In the genomic region with DNA sequence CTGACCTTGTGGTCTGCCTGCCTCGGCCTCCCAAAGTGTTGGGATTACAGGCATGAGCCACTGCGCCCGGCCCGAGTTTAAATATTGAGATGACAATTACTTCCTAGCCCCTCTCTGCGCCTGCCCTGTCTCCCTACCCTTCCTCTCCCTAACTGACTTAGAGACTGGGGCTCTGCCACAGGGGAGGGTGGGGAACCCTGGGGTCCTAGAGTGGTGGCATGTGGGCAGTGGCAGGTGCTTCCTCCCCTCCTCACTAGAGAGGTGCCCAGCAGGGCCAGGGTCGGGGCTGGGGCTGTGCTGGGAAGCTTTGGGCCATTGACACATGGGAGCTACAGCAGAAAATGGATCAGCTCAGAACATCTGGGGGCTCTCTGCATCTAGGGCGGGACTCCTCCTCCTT, we compare ENCODE assay signal across 29 cellular contexts. TPM values are rescaled to one million over a fixed set of nuclear protein-coding genes. Genes with fewer than 3 reads are reported as not detected.
"Had no signal": no experiment of that assay in that cellular context is flagged by ENCODE, and none has a peak within 500 bp of the region (broad histone marks: within the 10 kb centered on the region; RNA-seq: fewer than 3 reads in every experiment).

No MANE protein-coding gene starts in this region.

- ATAC-seq: effector memory CD8-positive, alpha-beta T cell; heart right ventricle; naive thymus-derived CD4-positive, alpha-beta T cell; stimulated activated naive B cell treated with anti-CD40 and anti-IgM and Interleukin-4, amounts not matched to agents 10 μg/mL and 1 μg/mL and 100 μg/mL, for 72 hours had no signal

- H3K9me3 ChIP-seq: esophagus squamous epithelium, prostate gland, right atrium auricular region, sigmoid colon, thoracic aorta, vagina had no signal

- FAIRE-seq: colon, endometrium had no signal

- H3K4me2 ChIP-seq: neural progenitor cell had no signal

- H3K9ac ChIP-seq: neural progenitor cell had no signal

- DNase-seq: effector memory CD8-positive, alpha-beta T cell; erythroblast; esophagus squamous epithelium; foreskin melanocyte; glutamatergic neuron; heart right ventricle; hypothalamus; immature natural killer cell; islet precursor cell; naive thymus-derived CD4-positive, alpha-beta T cell; sigmoid colon; spleen; stimulated activated CD4-positive, alpha-beta T cell treated with anti-CD3 and anti-CD28 coated beads, Interleukin-4, amount 100 ng/mL, for 4 hours; stimulated activated naive B cell treated with anti-CD40 and anti-IgM and Interleukin-4, amounts not matched to agents 10 μg/mL and 1 μg/mL and 100 μg/mL, for 72 hours had no signal

- H3K4me1 ChIP-seq: esophagus squamous epithelium, heart right ventricle, neural progenitor cell, prostate gland, right atrium auricular region, sigmoid colon, vagina had no signal

- H3K27ac ChIP-seq: esophagus squamous epithelium, heart right ventricle, neural progenitor cell, prostate gland, right atrium auricular region, sigmoid colon, spleen, thoracic aorta, vagina had no signal

- H2AFZ ChIP-seq: neural progenitor cell had no signal

- H3K27ac Mint-ChIP-seq: dendritic cell treated with granulocyte-macrophage colony-stimulating factor and Interleukin-4, amounts not matched to agents 40 ng/mL and 50 ng/mL, for 4 days; effector memory CD8-positive, alpha-beta T cell; immature natural killer cell; memory B cell; naive thymus-derived CD4-positive, alpha-beta T cell; nephron; neural progenitor cell; stimulated activated naive B cell treated with anti-CD40 and anti-IgM and Interleukin-4, amounts not matched to agents 10 μg/mL and 1 μg/mL and 100 μg/mL, for 72 hours; stimulated activated naive CD8-positive, alpha-beta T cell treated with anti-CD3 and anti-CD28 coated beads, Interleukin-15, Interleukin-2, amounts not matched to agents 100 ng/mL and 50 ng/mL, for 24 hours had no signal

- H3K4me1 Mint-ChIP-seq: memory B cell; nephron; stimulated activated naive B cell treated with anti-CD40 and anti-IgM and Interleukin-4, amounts not matched to agents 10 μg/mL and 1 μg/mL and 100 μg/mL, for 72 hours had no signal

- H3K4me3 ChIP-seq: esophagus squamous epithelium, heart right ventricle, lung, neural progenitor cell, prostate gland, right atrium auricular region, sigmoid colon, spleen, thoracic aorta, vagina had no signal

- H3K4me3 Mint-ChIP-seq: dendritic cell treated with granulocyte-macrophage colony-stimulating factor and Interleukin-4, amounts not matched to agents 40 ng/mL and 50 ng/mL, for 4 days; effector memory CD8-positive, alpha-beta T cell; immature natural killer cell; memory B cell; naive thymus-derived CD4-positive, alpha-beta T cell; nephron; neural progenitor cell; stimulated activated naive B cell treated with anti-CD40 and anti-IgM and Interleukin-4, amounts not matched to agents 10 μg/mL and 1 μg/mL and 100 μg/mL, for 72 hours; stimulated activated naive CD8-positive, alpha-beta T cell treated with anti-CD3 and anti-CD28 coated beads, Interleukin-15, Interleukin-2, amounts not matched to agents 100 ng/mL and 50 ng/mL, for 24 hours had no signal

- H3K36me3 Mint-ChIP-seq: memory B cell; naive thymus-derived CD4-positive, alpha-beta T cell; neural progenitor cell; stimulated activated naive B cell treated with anti-CD40 and anti-IgM and Interleukin-4, amounts not matched to agents 10 μg/mL and 1 μg/mL and 100 μg/mL, for 72 hours had no signal

- H3K27me3 ChIP-seq: vagina had no signal

- H3K36me3 ChIP-seq: esophagus squamous epithelium, heart right ventricle, neural progenitor cell, prostate gland, right atrium auricular region, sigmoid colon, spleen, thoracic aorta, vagina had no signal

RNA-seq across cellular contexts. Expression of gene ACHE, which starts 7.0 kb away (rescaled TPM):
- polyA plus RNA-seq: immature natural killer cell; naive thymus-derived CD4-positive, alpha-beta T cell had no signal

RNA-seq across cellular contexts. Expression of gene MUC3A, which starts 46.7 kb away (rescaled TPM):
- total RNA-seq: mononuclear cell; naive thymus-derived CD4-positive, alpha-beta T cell; osteocyte; skeletal muscle tissue had no signal
- polyA plus RNA-seq: immature natural killer cell; naive thymus-derived CD4-positive, alpha-beta T cell had no signal
